In the genomic region with DNA sequence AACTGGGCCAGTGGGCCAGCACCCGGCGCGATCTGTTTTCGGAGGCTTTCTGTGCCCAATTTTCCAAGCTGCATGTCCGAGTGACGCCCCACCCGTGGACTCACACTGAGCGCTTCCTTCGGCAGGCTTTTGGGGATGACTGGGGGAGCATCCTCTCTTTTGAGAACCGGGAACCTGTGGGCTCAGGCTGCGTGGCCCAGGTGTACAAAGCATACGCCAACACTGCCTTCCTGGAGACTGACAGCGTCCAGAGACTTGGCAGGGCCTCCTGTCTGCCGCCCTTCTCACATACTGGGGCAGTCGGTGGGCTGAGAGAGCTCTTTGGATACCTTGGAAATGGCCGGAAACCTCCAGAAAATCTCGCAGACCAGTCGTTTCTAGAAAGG, we compare ENCODE assay signal across 8 cellular contexts. TPM values are rescaled to one million over a fixed set of nuclear protein-coding genes. Genes with fewer than 3 reads are reported as not detected.
DNase-seq lines count a peak whose midpoint lies in the region; ATAC-seq and TF ChIP-seq lines count a peak whose summit lies in the region.

No MANE protein-coding gene starts in this region.

- no peak overlapping the region for H2AFZ ChIP-seq in H9 (ENCODE audit: low read length)
- peak overlapping the region; percentile 76 for H2AFZ ChIP-seq in smooth muscle cell (ENCODE audit: low read depth)

- no peak overlapping the region for H2BK15ac ChIP-seq in H9 (ENCODE audit: low read depth, low read length)

- intact Hi-C loops in right cardiac atrium (cut with DNase I) = no loop called here

- no peak overlapping the region for H2BK20ac ChIP-seq in H9 (ENCODE audit: low read depth, low read length, poor library complexity, severe bottlenecking)

- no peak for ATAC-seq in activated T-helper 17 cell treated with anti-CD3 and anti-CD28 coated beads, Interleukin-2, amount 50 U/mL, for 72 hours (replicated peaks)
- ATAC-seq in right cardiac atrium (peak; percentile 3 to 22), GM19395 (IDR thresholded peaks at IDR 0.05; ENCODE audit: unreplicated experiment) (no peak)

- H3K23me2 ChIP-seq in H9 (ENCODE audit: insufficient read length, low read depth, low read length, poor library complexity, severe bottlenecking) = peaks cover 6% of the 10 kb centered on the region

- no peak overlapping the region for H2BK5ac ChIP-seq in H9 (ENCODE audit: insufficient read length, low read length)

- no peak overlapping the region for H4K91ac ChIP-seq in H9 (ENCODE audit: insufficient read length, low read depth, low read length)

- H3K27me3 ChIP-seq in H9 (ENCODE audit: insufficient read depth, low read length) (no peaks in the 10 kb centered on the region; the same call in 1 of the 2 replicates), right cardiac atrium (ENCODE audit: control insufficient read depth, insufficient read depth) (no peaks in the 10 kb centered on the region), smooth muscle cell (ENCODE audit: low read depth) (no peaks in the 10 kb centered on the region)

- H4K5ac ChIP-seq in H9 (ENCODE audit: insufficient read length, low read depth, low read length) = no peak overlapping the region

- H3K4me2 ChIP-seq in H9 (ENCODE audit: insufficient read depth, insufficient read length, low read length) (peak overlapping the region; percentile 55), smooth muscle cell (peak overlapping the region; percentile 91)

- H3K9me3 ChIP-seq in H9 (ENCODE audit: control insufficient read depth, low read depth, low read length) (no peaks in the 10 kb centered on the region), right cardiac atrium (ENCODE audit: control insufficient read depth, low read length) (no peaks in the 10 kb centered on the region), smooth muscle cell (replicated peaks; ENCODE audit: low read depth) (no peaks in the 10 kb centered on the region)

- H3K14ac ChIP-seq in H9 (ENCODE audit: insufficient read depth, low read length) = no peak overlapping the region

- DNase-seq in H9 (no peak), right cardiac atrium (no peak), smooth muscle cell (lab: John Stamatoyannopoulos, UW; ENCODE audit: unreplicated experiment) (no peak), SIG-M5 (lab: John Stamatoyannopoulos, UW) (no peak), NCI-H774 (lab: John Stamatoyannopoulos, UW) (no peak), cortex of kidney (lab: John Stamatoyannopoulos, UW) (no peak)

- no peaks in the 10 kb centered on the region for H4K20me1 ChIP-seq in H9 (ENCODE audit: control insufficient read depth, insufficient read depth, insufficient read length)
- no peaks in the 10 kb centered on the region for H4K20me1 ChIP-seq in smooth muscle cell (ENCODE audit: low read depth)

- peak overlapping the region; percentile 72 to 85 for H3K4me3 Mint-ChIP-seq in H9
- peak overlapping the region; percentile 87 for H3K4me3 Mint-ChIP-seq in activated T-helper 17 cell treated with anti-CD3 and anti-CD28 coated beads, Interleukin-2, amount 50 U/mL, for 72 hours

- H3K79me1 ChIP-seq in H9 (ENCODE audit: insufficient read depth, low read depth, low read length, poor library complexity, severe bottlenecking) = no peaks in the 10 kb centered on the region

- H3K23ac ChIP-seq in H9 (ENCODE audit: insufficient read length, low read depth, low read length) = no peak overlapping the region

- no peak overlapping the region for H3K56ac ChIP-seq in H9 (ENCODE audit: insufficient read length, low read depth, low read length)

- no peaks in the 10 kb centered on the region for H3K9me3 Mint-ChIP-seq in H9
- H3K9me3 Mint-ChIP-seq in activated T-helper 17 cell treated with anti-CD3 and anti-CD28 coated beads, Interleukin-2, amount 50 U/mL, for 72 hours = no peaks in the 10 kb centered on the region

- H3K4me1 Mint-ChIP-seq in H9 = peaks cover 15 to 18% of the 10 kb centered on the region in 2 experiments
- H3K4me1 Mint-ChIP-seq in activated T-helper 17 cell treated with anti-CD3 and anti-CD28 coated beads, Interleukin-2, amount 50 U/mL, for 72 hours = no peaks in the 10 kb centered on the region

- peaks cover 0 to 3% (median 0%) of the 10 kb centered on the region in 3 experiments; a peak in 3 of 7 replicates for H3K36me3 Mint-ChIP-seq in H9 (ENCODE audit: insufficient read depth in 1 of 3, low read depth in 3 of 3)
- H3K36me3 Mint-ChIP-seq in activated T-helper 17 cell treated with anti-CD3 and anti-CD28 coated beads, Interleukin-2, amount 50 U/mL, for 72 hours (ENCODE audit: low read depth) = peaks cover 29% of the 10 kb centered on the region

- H3T11ph ChIP-seq in H9 (ENCODE audit: low read length) = no peak overlapping the region

- no peak overlapping the region for H4K8ac ChIP-seq in H9 (replicated peaks; ENCODE audit: insufficient read length, low read depth, low read length)

- H3K27ac ChIP-seq in H9 (ENCODE audit: insufficient read length, low read depth, low read length) = no peak overlapping the region
- H3K27ac ChIP-seq in right cardiac atrium (ENCODE audit: low read length) = no peak overlapping the region
- no peak overlapping the region for H3K27ac ChIP-seq in smooth muscle cell (ENCODE audit: low read depth)

- peaks cover 3% of the 10 kb centered on the region for H3F3A ChIP-seq in smooth muscle cell (ENCODE audit: low read depth)

- no peak for TF ChIP-seq CTCF in H9 (conservative IDR thresholded peaks at IDR 0.05)
- no peak for TF ChIP-seq CTCF in smooth muscle cell (IDR thresholded peaks at IDR 0.05; ENCODE audit: borderline replicate concordance, insufficient read depth, poor library complexity, severe bottlenecking)

- peaks cover 3% of the 10 kb centered on the region; the same call in 1 of the 2 replicates for H3K27me3 Mint-ChIP-seq in H9 (ENCODE audit: low read depth)
- no peaks in the 10 kb centered on the region for H3K27me3 Mint-ChIP-seq in activated T-helper 17 cell treated with anti-CD3 and anti-CD28 coated beads, Interleukin-2, amount 50 U/mL, for 72 hours

- no peaks in the 10 kb centered on the region; the same call in 1 of the 2 replicates for H3K4me1 ChIP-seq in H9 (ENCODE audit: insufficient read depth, low read length)
- no peaks in the 10 kb centered on the region for H3K4me1 ChIP-seq in right cardiac atrium (ENCODE audit: control insufficient read depth, insufficient read depth, low read length)
- H3K4me1 ChIP-seq in smooth muscle cell (ENCODE audit: low read depth) = no peaks in the 10 kb centered on the region

- H3K27ac Mint-ChIP-seq in H9 = no peak overlapping the region
- H3K27ac Mint-ChIP-seq in activated T-helper 17 cell treated with anti-CD3 and anti-CD28 coated beads, Interleukin-2, amount 50 U/mL, for 72 hours = peak overlapping the region; percentile 88

- H3K79me2 ChIP-seq in H9 (ENCODE audit: insufficient read depth, low read length) (no peaks in the 10 kb centered on the region), smooth muscle cell (ENCODE audit: low read depth) (no peaks in the 10 kb centered on the region)

- no CpG with 5 or more reads among the region's 18 CpGs for WGBS in H9 (ENCODE audit: extremely low coverage, insufficient read length, low lambda C conversion rate)
- WGBS in right cardiac atrium = 34% methylated on average over 18 of the region's 18 CpGs
- 61% methylated on average over 18 of the region's 18 CpGs for WGBS in smooth muscle cell (ENCODE audit: low lambda C conversion rate)

- no peak overlapping the region for H3K18ac ChIP-seq in H9 (ENCODE audit: insufficient read length, low read depth, low read length)

- H2AK5ac ChIP-seq in H9 (ENCODE audit: insufficient read length, low read length) = no peak overlapping the region

- no peak overlapping the region for H3K9ac ChIP-seq in H9 (ENCODE audit: extremely low read depth, insufficient read length, low read length)
- no peak overlapping the region for H3K9ac ChIP-seq in smooth muscle cell (ENCODE audit: low read depth)

- no peak overlapping the region for H2BK120ac ChIP-seq in H9 (ENCODE audit: low read depth, low read length, poor library complexity, severe bottlenecking)

- no peak overlapping the region for H2BK12ac ChIP-seq in H9 (ENCODE audit: insufficient read length, low read depth, low read length)

- H3K4ac ChIP-seq in H9 (ENCODE audit: low read depth, low read length) = no peak overlapping the region

- peak overlapping the region; percentile 97 for H3K4me3 ChIP-seq in right cardiac atrium (ENCODE audit: low read length)
- H3K4me3 ChIP-seq in smooth muscle cell = peak overlapping the region; percentile 57

- H3K36me3 ChIP-seq in smooth muscle cell (ENCODE audit: low read depth) = no peaks in the 10 kb centered on the region

RNA-seq across cellular contexts. Expression of gene ADCK2, which starts 1.0 kb away (rescaled TPM):
- total RNA-seq in H9 (2021) = 12.3 and 12.4 TPM in 2 replicates
- 10 to 100 TPM; 16.6 to 28.4 TPM for total RNA-seq in activated T-helper 17 cell treated with anti-CD3 and anti-CD28 coated beads, Interleukin-2, amount 50 U/mL, for 72 hours
- total RNA-seq in right cardiac atrium = 10 to 100 TPM; 13.2 to 17.9 (median 14.9) TPM
- polyA plus RNA-seq in right cardiac atrium = 11.7 TPM
- total RNA-seq in smooth muscle cell = 8.0 and 10.8 TPM in 2 replicates
- 10.5 and 13.0 TPM in 2 replicates for polyA plus RNA-seq in smooth muscle cell

RNA-seq across cellular contexts. Expression of gene NDUFB2, which starts 22.7 kb away (rescaled TPM):
- total RNA-seq in H9 (2021) (177 and 185 TPM in 2 replicates), right cardiac atrium (100 to 1,000 TPM; 460 to 569 (median 505) TPM), smooth muscle cell (380 TPM in 2 replicates)
- total RNA-seq in activated T-helper 17 cell treated with anti-CD3 and anti-CD28 coated beads, Interleukin-2, amount 50 U/mL, for 72 hours = 100 to 1,000 TPM in 1 of 2 donors, 10 to 100 TPM in 1; 92.7 to 215 TPM
- polyA plus RNA-seq in right cardiac atrium (860 TPM), smooth muscle cell (376 and 384 TPM in 2 replicates)

RNA-seq across cellular contexts. Expression of gene DENND2A, which starts 33.1 kb away (rescaled TPM):
- total RNA-seq in H9 (2021) (7.3 and 8.2 TPM in 2 replicates), right cardiac atrium (10 to 100 TPM; 10.7 to 16.6 (median 12.3) TPM), smooth muscle cell (2.8 and 4.6 TPM in 2 replicates)
- total RNA-seq in activated T-helper 17 cell treated with anti-CD3 and anti-CD28 coated beads, Interleukin-2, amount 50 U/mL, for 72 hours = not detected
- polyA plus RNA-seq in right cardiac atrium (8.7 TPM), smooth muscle cell (1.8 and 5.5 TPM in 2 replicates)

Comparison
In these comparisons a context has a peak if more than half of its experiments do, and no peak if none do; other contexts are left out.
1. ATAC-seq: peak in right cardiac atrium (2 of 2); none in activated T-helper 17 cell treated with anti-CD3 and anti-CD28 coated beads, Interleukin-2, amount 50 U/mL, for 72 hours (single experiment) and GM19395 (single experiment).